Comparison of ENCODE assay signal across 8 cellular contexts in genomic region chr9:34992376-34992951, GRCh38. TPM values are rescaled to one million over a fixed set of nuclear protein-coding genes. Genes with fewer than 3 reads are reported as not detected.
DNase-seq lines count a peak whose midpoint lies in the region; ATAC-seq and TF ChIP-seq lines count a peak whose summit lies in the region.

No MANE protein-coding gene starts in this region.

- H3K4me1 Mint-ChIP-seq in immature natural killer cell = peaks cover 13 to 21% of the 10 kb centered on the region in 2 donors

- ATAC-seq in omental fat pad (ENCODE audit: low FRiP score) (peak; percentile 24), aorta (ENCODE audit: low FRiP score) (peak; percentile 9), HG03442 (IDR thresholded peaks at IDR 0.05; ENCODE audit: unreplicated experiment) (no peak)

- H3K27ac ChIP-seq in HEK293 (ENCODE audit: extremely low read depth, low read depth, low read length) (no peak overlapping the region), esophagus muscularis mucosa (replicated peaks in 1 of 4) (peak overlapping the region in 2 of 4 donors; percentile 98 to 99), aorta (ENCODE audit: low read depth in 1 of 2, low read length in 2 of 2) (peak overlapping the region; percentile 99)

- CTCF ChIA-PET in HEK293 (lab: Yijun Ruan, JAX) = interaction anchor here (0.5 to 8.5 kb wide), 10 partner anchors 8 to 418 kb away, joined by 3 to 116 read pairs (median 4); no protein-coding TSS in a partner anchor

- H3K4me1 ChIP-seq in HEK293 (ENCODE audit: control insufficient read depth, insufficient read depth, low read length) = peaks cover 2% of the 10 kb centered on the region; the same call in 1 of the 2 replicates
- peaks cover 65 to 82% (median 79%) of the 10 kb centered on the region in 4 donors for H3K4me1 ChIP-seq in esophagus muscularis mucosa
- no peaks in the 10 kb centered on the region for H3K4me1 ChIP-seq in aorta (ENCODE audit: control insufficient read depth in 1 of 2, insufficient read depth in 2 of 2, low read length in 2 of 2)

- no peak for TF ChIP-seq CTCF in HEK293 (tag by site-specific recombination; IDR thresholded peaks at IDR 0.05)
- TF ChIP-seq CTCF in esophagus muscularis mucosa (IDR thresholded peaks at IDR 0.05) = no peak
- no peak for TF ChIP-seq CTCF in omental fat pad (IDR thresholded peaks at IDR 0.05)

- H3K9me3 ChIP-seq in HEK293 (ENCODE audit: control insufficient read depth, insufficient read depth, low read depth, low read length) (no peaks in the 10 kb centered on the region), esophagus muscularis mucosa (no peaks in the 10 kb centered on the region), aorta (ENCODE audit: control insufficient read depth, low read length) (no peaks in the 10 kb centered on the region)

- no peak overlapping the region for H3K4me3 ChIP-seq in HEK293 (ENCODE audit: low read depth, low read length)
- H3K4me3 ChIP-seq in esophagus muscularis mucosa = peak overlapping the region in 1 of 4 donors; percentile 93
- H3K4me3 ChIP-seq in aorta (ENCODE audit: low read length in 2 of 2) = no peak overlapping the region

- WGBS in esophagus muscularis mucosa = 33% methylated on average over 9 of the region's 16 CpGs
- WGBS in aorta, 2 donors = 10% methylated on average over 15 to 16 of the region's 16 CpGs

- no peaks in the 10 kb centered on the region for H3K36me3 Mint-ChIP-seq in immature natural killer cell

- no peaks in the 10 kb centered on the region for H3K9me3 Mint-ChIP-seq in immature natural killer cell

- DNase-seq in activated CD4-positive, alpha-beta T cell treated with anti-CD3 and anti-CD28 coated beads, Interleukin-2, amount 50 U/mL, for 48 hours = peak; percentile 62 to 72
- DNase-seq in esophagus muscularis mucosa (ENCODE audit: extremely low spot score) (no peak), omental fat pad (ENCODE audit: low spot score) (peak; percentile 62), aorta (peak; percentile 85 to 95), immature natural killer cell (no peak), NCI-H748 (lab: John Stamatoyannopoulos, UW; ENCODE audit: unreplicated experiment) (no peak)

- peak; percentile 54 for TF ChIP-seq POLR2A in esophagus muscularis mucosa (IDR thresholded peaks at IDR 0.05; ENCODE audit: low read depth)

- POLR2A ChIA-PET in HEK293 (lab: Yijun Ruan, JAX) = interaction anchor here (1.0 kb wide), 1 partner anchor 88 kb away, joined by 6 read pairs; the partner anchor contains the start of gene FANCG

- no peak overlapping the region for H3K27ac Mint-ChIP-seq in immature natural killer cell

- H3K27me3 Mint-ChIP-seq in immature natural killer cell (ENCODE audit: low read depth in 3 of 3) = peaks cover 2 to 6% (median 3%) of the 10 kb centered on the region in 3 donors

- H3K36me3 ChIP-seq in HEK293 (ENCODE audit: control insufficient read depth in 2 of 2, insufficient read depth in 1 of 2, low read length in 2 of 2) = peaks cover 0 to 15% of the 10 kb centered on the region in 2 experiments; a peak in 1 of 3 replicates
- peaks cover 3 to 16% (median 14%) of the 10 kb centered on the region in 4 donors for H3K36me3 ChIP-seq in esophagus muscularis mucosa
- H3K36me3 ChIP-seq in aorta (ENCODE audit: control insufficient read depth in 1 of 2, insufficient read depth in 2 of 2, low read length in 1 of 2) = peaks cover 3 to 9% of the 10 kb centered on the region in 2 donors

- intact Hi-C loops in esophagus muscularis mucosa (cut with DNase I) (no loop called here), aorta (cut with DNase I) (loop anchor here in 1 of 2 donors (5.0 to 10.0 kb wide), 3 partner anchors 80 to 328 kb away; partner anchors contain the start of genes CCL27 and VCP)

- TF ChIP-seq EP300 in esophagus muscularis mucosa (IDR thresholded peaks at IDR 0.05) = no peak

- no peaks in the 10 kb centered on the region for H3K27me3 ChIP-seq in esophagus muscularis mucosa
- no peaks in the 10 kb centered on the region for H3K27me3 ChIP-seq in aorta (ENCODE audit: control insufficient read depth in 1 of 2, insufficient read depth in 2 of 2, low read length in 1 of 2)

- peak overlapping the region in 1 of 5 donors; percentile 6 for H3K4me3 Mint-ChIP-seq in immature natural killer cell

TF ChIP-seq in HEK293, 187 proteins besides CTCF, POLR2A, EP300 and RAD21 (continues in another document):
- TF ChIP-seq HIC1 (tag by site-specific recombination; IDR thresholded peaks at IDR 0.05) (peak; percentile 91), GLIS2 (tag by site-specific recombination; IDR thresholded peaks at IDR 0.05) (0 out of 2 replicates have a peak, but pooled peaks have one; percentile 20), ZNF335 (tag by site-specific recombination; conservative IDR thresholded peaks at IDR 0.05) (peak; percentile 28; the same call in 1 of the 2 replicates), ZNF768 (tag by site-specific recombination; IDR thresholded peaks at IDR 0.05) (no peak), ZNF629 (tag by site-specific recombination; IDR thresholded peaks at IDR 0.05) (peak; percentile 79), ZNF544 (tag by site-specific recombination; IDR thresholded peaks at IDR 0.05) (no peak), ZBTB11 (tag by site-specific recombination; conservative IDR thresholded peaks at IDR 0.05; ENCODE audit: low read depth) (no peak), ZNF157 (tag by site-specific recombination; IDR thresholded peaks at IDR 0.05) (no peak)

RNA-seq across cellular contexts. Expression of gene DNAJB5, which starts 2.9 kb away (rescaled TPM):
- total RNA-seq in esophagus muscularis mucosa = 100 to 1,000 TPM in 1 of 4 donors, 10 to 100 TPM in 3; 83.5 to 124 (median 93.8) TPM
- total RNA-seq in omental fat pad = 10 to 100 TPM in 2 of 4 donors, 1 to 10 TPM in 2; 6.3 to 17.3 (median 9.8) TPM
- 10 to 100 TPM; 33.7 to 96.0 TPM for total RNA-seq in aorta
- polyA plus RNA-seq in aorta = 10 to 100 TPM; 15.7 to 29.2 TPM
- polyA plus RNA-seq in immature natural killer cell = 1 to 10 TPM; 1.0 to 1.7 (median 1.4) TPM

RNA-seq across cellular contexts. Expression of gene PHF24, which starts 34.4 kb away (rescaled TPM):
- total RNA-seq in esophagus muscularis mucosa = under 1 TPM; under 0.01 to 0.99 (median 0.76) TPM
- total RNA-seq in omental fat pad = under 1 TPM in 3 of 4 donors, not detected in 1; 0.28 to 0.95 (median 0.84) TPM
- under 1 TPM; 0.57 to 0.88 TPM for total RNA-seq in aorta
- not detected for polyA plus RNA-seq in aorta
- not detected for polyA plus RNA-seq in immature natural killer cell

Comparison
In these comparisons a context has a peak if more than half of its experiments do, and no peak if none do; other contexts are left out.
1. DNase-seq: peak in activated CD4-positive, alpha-beta T cell treated with anti-CD3 and anti-CD28 coated beads, Interleukin-2, amount 50 U/mL, for 48 hours (2 of 2), omental fat pad (single experiment) and aorta (2 of 2); none in esophagus muscularis mucosa (single experiment), immature natural killer cell (0 of 3) and NCI-H748 (single experiment).